ENCODE assay signal across 1 cellular context in genomic region chr2:239809391-239809790, GRCh38.
TF ChIP-seq lines count a peak whose summit lies in the region.

No MANE protein-coding gene starts in this region.

TF ChIP-seq in H1, 55 proteins besides CTCF, POLR2A, EP300 and RAD21:
- no peak for TF ChIP-seq KDM5A (IDR thresholded peaks at IDR 0.05; ENCODE audit: low read length)
- TF ChIP-seq EZH2 (IDR thresholded peaks at IDR 0.05; ENCODE audit: low read depth, low read length, severe bottlenecking), result no peak
- TF ChIP-seq NRF1 (IDR thresholded peaks at IDR 0.05; ENCODE audit: low read depth, low read length), result no peak
- no peak for TF ChIP-seq USF2 (IDR thresholded peaks at IDR 0.05; ENCODE audit: low read length)
- TF ChIP-seq GABPA (IDR thresholded peaks at IDR 0.05; ENCODE audit: borderline replicate concordance, insufficient read depth, low read length), result no peak
- no peak for TF ChIP-seq BACH1 (IDR thresholded peaks at IDR 0.05; ENCODE audit: low read length)
- no peak for TF ChIP-seq TAF7 (optimal IDR thresholded peaks at IDR 0.05; ENCODE audit: borderline replicate concordance, low read depth, low read length)
- no peak for TF ChIP-seq SUZ12 (IDR thresholded peaks at IDR 0.05; ENCODE audit: low read length)
- TF ChIP-seq POLR2AphosphoS5 (IDR thresholded peaks at IDR 0.05; ENCODE audit: low read depth, low read length), result no peak
- no peak for TF ChIP-seq HDAC2 (IDR thresholded peaks at IDR 0.05; ENCODE audit: borderline replicate concordance in 1 of 2, low read depth in 2 of 2, low read length in 2 of 2)
- no peak for TF ChIP-seq SRF (IDR thresholded peaks at IDR 0.05; ENCODE audit: low read depth, low read length)
- TF ChIP-seq CBX8 (IDR thresholded peaks at IDR 0.05; ENCODE audit: borderline replicate concordance, low read depth, low read length), result no peak
- no peak for TF ChIP-seq ZNF274 (IDR thresholded peaks at IDR 0.05; ENCODE audit: borderline replicate concordance, extremely low read depth, low read length)
- TF ChIP-seq SP1 (IDR thresholded peaks at IDR 0.05; ENCODE audit: low read depth, low read length), result no peak
- TF ChIP-seq ATF3 (IDR thresholded peaks at IDR 0.05; ENCODE audit: insufficient read depth, low read depth, low read length), result no peak
- no peak for TF ChIP-seq JUND (IDR thresholded peaks at IDR 0.05; ENCODE audit: low read length)
